In the genomic region with DNA sequence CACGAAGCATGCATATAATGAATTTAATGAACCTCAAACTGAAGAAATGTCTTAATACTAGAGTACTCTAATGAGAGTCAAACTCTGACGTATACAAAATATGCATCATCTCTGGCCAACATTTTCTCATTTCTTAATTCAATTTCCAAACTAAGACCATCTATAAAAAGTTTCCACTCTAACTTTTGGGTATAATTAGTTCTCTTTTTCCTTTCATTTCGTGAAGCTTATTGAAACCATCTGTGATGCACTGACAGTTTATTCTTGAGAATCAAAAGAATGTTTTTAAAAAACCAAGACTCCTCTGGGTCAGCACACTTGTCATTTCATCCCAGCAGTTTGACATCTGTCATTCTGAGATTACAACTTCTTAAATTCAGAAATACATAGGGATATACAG, we compare ENCODE assay signal across 20 cellular contexts.
DNase-seq lines count a peak whose midpoint lies in the region; TF ChIP-seq lines count a peak whose summit lies in the region.
"Had no signal": no experiment of that assay in that cellular context is flagged by ENCODE, and none has a peak within 500 bp of the region (broad histone marks: within the 10 kb centered on the region; RNA-seq: fewer than 3 reads in every experiment).

No MANE protein-coding gene starts in this region.

- TF ChIP-seq POLR2A in suprapubic skin (IDR thresholded peaks at IDR 0.05): no peak

- H3K36me3 ChIP-seq in suprapubic skin: peaks cover 6% of the 10 kb centered on the region
- H3K36me3 ChIP-seq: HAP-1 had no signal

- H3K27ac ChIP-seq in coronary artery: peak overlapping the region; percentile 25 to 61
- peak overlapping the region; percentile 57 for H3K27ac ChIP-seq in suprapubic skin
- H3K27ac ChIP-seq: A549, RWPE1 had no signal

- H3K4me3 ChIP-seq in coronary artery (no peak overlapping the region), fibroblast of mammary gland (ENCODE audit: control insufficient read depth, low read depth, low read length) (no peak overlapping the region), suprapubic skin (no peak overlapping the region)
- H3K4me3 ChIP-seq: A549, HAP-1, MG63 had no signal

- H3K4me1 ChIP-seq in suprapubic skin: no peaks in the 10 kb centered on the region
- H3K4me1 ChIP-seq: A549, HAP-1 had no signal

- peak; percentile 7 for DNase-seq in GM03348 (ENCODE audit: low spot score)
- DNase-seq in coronary artery (ENCODE audit: low spot score): no peak
- DNase-seq in fibroblast of mammary gland (ENCODE audit: low read depth): peak; percentile 21
- DNase-seq in suprapubic skin (ENCODE audit: low spot score in 2 of 2): no peak
- DNase-seq in GM19240 (ENCODE audit: insufficient read length, low spot score): no peak
- DNase-seq in stimulated activated CD4-positive, alpha-beta T cell treated with anti-CD3 and anti-CD28 coated beads, Interleukin-2, amount 100 ng/mL, for 48 hours: no peak
- no peak for DNase-seq in NCI-H146 (lab: John Stamatoyannopoulos, UW)
- DNase-seq in hepatic stellate cell (ENCODE audit: low spot score): no peak
- DNase-seq: Calu3, DMS79 treated with DMSO at 0.1 percent for 48 hours, GOT3, KBM-7, MG63, NCI-H1105 treated with DMSO at 0.1 percent for 48 hours, NCI-H2029, NCI-H526 treated with DMSO at 0.1 percent for 48 hours, SHP77 had no signal

- H3K27me3 ChIP-seq in suprapubic skin: no peaks in the 10 kb centered on the region
- H3K27me3 ChIP-seq: MG63 had no signal

- H3K9me3 ChIP-seq in suprapubic skin: no peaks in the 10 kb centered on the region
- H3K9me3 ChIP-seq: HAP-1 had no signal

- whole genome bisulfite sequencing in suprapubic skin: 66% methylated on average over 3 of the region's 3 CpGs

- no peak for TF ChIP-seq CTCF in coronary artery (IDR thresholded peaks at IDR 0.05)
- TF ChIP-seq CTCF in fibroblast of mammary gland (conservative IDR thresholded peaks at IDR 0.05; ENCODE audit: control insufficient read depth, insufficient read depth, low read depth, low read length): no peak
- TF ChIP-seq CTCF in suprapubic skin (IDR thresholded peaks at IDR 0.05): no peak

- no peak for TF ChIP-seq EP300 in suprapubic skin (IDR thresholded peaks at IDR 0.05)

Comparison
In these comparisons a context has a peak if more than half of its experiments do, and no peak if none do; other contexts are left out.
1. DNase-seq: peak in GM03348 (single experiment) and fibroblast of mammary gland (single experiment); none in coronary artery (single experiment), suprapubic skin (0 of 2), GM19240 (single experiment), stimulated activated CD4-positive, alpha-beta T cell treated with anti-CD3 and anti-CD28 coated beads, Interleukin-2, amount 100 ng/mL, for 48 hours (0 of 2), NCI-H146 (single experiment) and hepatic stellate cell (single experiment).